Comparison of ENCODE assay signal across 2 cellular contexts in genomic region chr12:27337376-27337775, GRCh38.
TF ChIP-seq lines count a peak whose summit lies in the region.

No MANE protein-coding gene starts in this region.

TF ChIP-seq in HEK293, 187 proteins besides CTCF, POLR2A, EP300 and RAD21:
- TF ChIP-seq ZFP37 (tag by site-specific recombination; IDR thresholded peaks at IDR 0.05) (no peak), ZNF624 (tag by site-specific recombination; IDR thresholded peaks at IDR 0.05) (no peak), ZNF292 (tag by site-specific recombination; IDR thresholded peaks at IDR 0.05; ENCODE audit: borderline replicate concordance, low read depth) (no peak), ZNF449 (tag by site-specific recombination; IDR thresholded peaks at IDR 0.05) (no peak), ZNF341 (tag by site-specific recombination; IDR thresholded peaks at IDR 0.05; ENCODE audit: low read depth) (peak; percentile 91), ZNF473 (tag by site-specific recombination; IDR thresholded peaks at IDR 0.05) (no peak)

TF ChIP-seq in GM12878, 131 proteins besides CTCF, POLR2A, EP300 and RAD21:
- TF ChIP-seq ZNF592 (IDR thresholded peaks at IDR 0.05) (peak; percentile 59; the same call in 1 of the 2 replicates), IKZF1 (conservative IDR thresholded peaks at IDR 0.05) (peak; percentile 49), MLLT1 (IDR thresholded peaks at IDR 0.05) (no peak), ZNF687 (IDR thresholded peaks at IDR 0.05) (peak; percentile 46), IKZF2 (IDR thresholded peaks at IDR 0.05) (peak; percentile 32 to 43; a peak in 2 of 4 replicates)
